31 cellular contexts compared by ENCODE assay signal in the genomic region with DNA sequence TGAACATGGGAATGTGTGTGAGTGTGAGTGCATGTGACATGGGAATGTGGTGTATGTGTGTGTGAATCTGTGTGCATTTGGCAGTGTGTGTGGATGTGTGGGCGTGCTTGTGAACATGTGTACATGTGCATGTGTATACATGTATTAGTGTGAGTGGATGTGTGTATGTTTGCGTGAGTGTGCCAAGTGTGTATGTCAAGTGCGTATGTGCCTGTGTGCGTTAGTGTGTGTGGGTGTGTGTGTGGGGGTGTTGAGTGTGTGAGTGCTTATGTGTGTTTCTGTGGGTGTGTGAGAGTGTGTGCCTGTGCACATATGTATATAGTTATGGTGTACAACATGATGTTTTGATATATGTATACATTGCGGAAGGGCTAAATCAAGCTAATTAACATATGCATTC.
"Had no signal": no experiment of that assay in that cellular context is flagged by ENCODE, and none has a peak within 500 bp of the region (broad histone marks: within the 10 kb centered on the region; RNA-seq: fewer than 3 reads in every experiment).

No MANE protein-coding gene starts in this region.

- DNase-seq: activated B cell treated with CpG ODN at 0.5 μM for 24 hours; activated CD4-positive, alpha-beta memory T cell treated with anti-CD3 and anti-CD28 coated beads for 36 hours; activated CD4-positive, alpha-beta T cell treated with anti-CD3 and anti-CD28 coated beads for 4 hours; activated CD4-positive, alpha-beta T cell treated with anti-CD3 and anti-CD28 coated beads, Interleukin-2, amount 50 U/mL, for 1 hour; activated CD4-positive, CD25-positive, alpha-beta regulatory T cell treated with anti-CD3 and anti-CD28 coated beads, Interleukin-2, amount 50 U/mL, for 72 hours; activated effector memory CD4-positive, alpha-beta T cell treated with anti-CD3 and anti-CD28 coated beads, Interleukin-2, amount 50 U/mL, for 16 hours; activated naive CD4-positive, alpha-beta T cell; activated naive CD4-positive, alpha-beta T cell treated with anti-CD3 and anti-CD28 coated beads, Interleukin-2, amount 50 U/mL, for 16 hours; activated naive CD8-positive, alpha-beta T cell treated with anti-CD3 and anti-CD28 coated beads for 36 hours; activated T-cell treated with anti-CD3 and anti-CD28 coated beads for 4 hours; activated T-cell treated with anti-CD3 and anti-CD28 coated beads, Interleukin-2, amount 50 U/mL, for 72 hours; body of pancreas; NCI-H1105; NCI-H1417 treated with DMSO at 0.1 percent for 48 hours; NCI-H187 treated with DMSO at 0.1 percent for 48 hours; NCI-H2081; NCI-H2171 treated with DMSO at 0.1 percent for 48 hours; NCI-H2227 treated with DMSO at 0.1 percent for 48 hours; NCI-H446; NCI-H510A treated with DMSO at 0.1 percent for 48 hours; NCI-H69; SHP77; SJCRH30 had no signal

- H3K4me3 ChIP-seq: adrenal gland, body of pancreas, breast epithelium, K562, SJCRH30, SK-N-MC had no signal

- H3K9me3 ChIP-seq: adrenal gland, body of pancreas, breast epithelium had no signal

- H3K27me3 ChIP-seq: adrenal gland, body of pancreas, SJCRH30 had no signal

- H3K36me3 ChIP-seq: adrenal gland, breast epithelium, SJCRH30 had no signal

- H3K27ac ChIP-seq: adrenal gland, body of pancreas, breast epithelium, SJCRH30, SK-N-MC had no signal

- H3K4me1 ChIP-seq: body of pancreas, breast epithelium had no signal

- ATAC-seq: activated T-cell treated with anti-CD3 and anti-CD28 coated beads, Interleukin-2, amount 50 U/mL, for 72 hours; activated T-helper 17 cell treated with anti-CD3 and anti-CD28 coated beads, Interleukin-2, amount 50 U/mL, for 72 hours; body of pancreas; K562; Panc1 had no signal

- FAIRE-seq: astrocyte, K562, TTC549 had no signal
